Comparison of ENCODE assay signal across 1 cellular context in genomic region chr19:32421589-32422361, GRCh38.
A peak's percentile ranks its signal among the peaks of the same experiment; 100 is the strongest.
TF ChIP-seq lines count a peak whose summit lies in the region.

No MANE protein-coding gene starts in this region.

TF ChIP-seq in K562, 482 proteins besides CTCF, POLR2A, EP300 and RAD21 (continued from another document and continues in another):
- no peak for TF ChIP-seq GTF3C2 (IDR thresholded peaks at IDR 0.05; ENCODE audit: borderline replicate concordance, extremely low read depth, insufficient read length)
- TF ChIP-seq FOSL1 (tag; conservative IDR thresholded peaks at IDR 0.05), result peak; percentile 48; the same call in 1 of the 2 replicates
- no peak for TF ChIP-seq ZNF76 (CRISPR knock-in tag; IDR thresholded peaks at IDR 0.05; ENCODE audit: borderline replicate concordance)
- peak; percentile 62; the same call in 1 of the 2 replicates for TF ChIP-seq ZKSCAN8 (CRISPR knock-in tag; IDR thresholded peaks at IDR 0.05)
- TF ChIP-seq, protein P1, sequence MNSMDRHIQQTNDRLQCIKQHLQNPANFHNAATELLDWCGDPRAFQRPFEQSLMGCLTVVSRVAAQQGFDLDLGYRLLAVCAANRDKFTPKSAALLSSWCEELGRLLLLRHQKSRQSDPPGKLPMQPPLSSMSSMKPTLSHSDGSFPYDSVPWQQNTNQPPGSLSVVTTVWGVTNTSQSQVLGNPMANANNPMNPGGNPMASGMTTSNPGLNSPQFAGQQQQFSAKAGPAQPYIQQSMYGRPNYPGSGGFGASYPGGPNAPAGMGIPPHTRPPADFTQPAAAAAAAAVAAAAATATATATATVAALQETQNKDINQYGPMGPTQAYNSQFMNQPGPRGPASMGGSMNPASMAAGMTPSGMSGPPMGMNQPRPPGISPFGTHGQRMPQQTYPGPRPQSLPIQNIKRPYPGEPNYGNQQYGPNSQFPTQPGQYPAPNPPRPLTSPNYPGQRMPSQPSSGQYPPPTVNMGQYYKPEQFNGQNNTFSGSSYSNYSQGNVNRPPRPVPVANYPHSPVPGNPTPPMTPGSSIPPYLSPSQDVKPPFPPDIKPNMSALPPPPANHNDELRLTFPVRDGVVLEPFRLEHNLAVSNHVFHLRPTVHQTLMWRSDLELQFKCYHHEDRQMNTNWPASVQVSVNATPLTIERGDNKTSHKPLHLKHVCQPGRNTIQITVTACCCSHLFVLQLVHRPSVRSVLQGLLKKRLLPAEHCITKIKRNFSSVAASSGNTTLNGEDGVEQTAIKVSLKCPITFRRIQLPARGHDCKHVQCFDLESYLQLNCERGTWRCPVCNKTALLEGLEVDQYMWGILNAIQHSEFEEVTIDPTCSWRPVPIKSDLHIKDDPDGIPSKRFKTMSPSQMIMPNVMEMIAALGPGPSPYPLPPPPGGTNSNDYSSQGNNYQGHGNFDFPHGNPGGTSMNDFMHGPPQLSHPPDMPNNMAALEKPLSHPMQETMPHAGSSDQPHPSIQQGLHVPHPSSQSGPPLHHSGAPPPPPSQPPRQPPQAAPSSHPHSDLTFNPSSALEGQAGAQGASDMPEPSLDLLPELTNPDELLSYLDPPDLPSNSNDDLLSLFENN (IDR thresholded peaks at IDR 0.05; ENCODE audit: low read depth in 2 of 2, low read length in 2 of 2), result no peak
- no peak for TF ChIP-seq CBX2 (IDR thresholded peaks at IDR 0.05; ENCODE audit: insufficient read depth, low read length, poor library complexity, severe bottlenecking)
- TF ChIP-seq MXD1 (CRISPR knock-in tag; IDR thresholded peaks at IDR 0.05; ENCODE audit: borderline replicate concordance, poor library complexity, severe bottlenecking), result no peak
- TF ChIP-seq, protein P2, sequence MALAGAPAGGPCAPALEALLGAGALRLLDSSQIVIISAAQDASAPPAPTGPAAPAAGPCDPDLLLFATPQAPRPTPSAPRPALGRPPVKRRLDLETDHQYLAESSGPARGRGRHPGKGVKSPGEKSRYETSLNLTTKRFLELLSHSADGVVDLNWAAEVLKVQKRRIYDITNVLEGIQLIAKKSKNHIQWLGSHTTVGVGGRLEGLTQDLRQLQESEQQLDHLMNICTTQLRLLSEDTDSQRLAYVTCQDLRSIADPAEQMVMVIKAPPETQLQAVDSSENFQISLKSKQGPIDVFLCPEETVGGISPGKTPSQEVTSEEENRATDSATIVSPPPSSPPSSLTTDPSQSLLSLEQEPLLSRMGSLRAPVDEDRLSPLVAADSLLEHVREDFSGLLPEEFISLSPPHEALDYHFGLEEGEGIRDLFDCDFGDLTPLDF (CRISPR knock-in tag; IDR thresholded peaks at IDR 0.05), result no peak
- no peak for TF ChIP-seq TEAD1 (CRISPR knock-in tag; IDR thresholded peaks at IDR 0.05)
- no peak for TF ChIP-seq RBM15 (IDR thresholded peaks at IDR 0.05; ENCODE audit: insufficient read depth, low read length)
- no peak for TF ChIP-seq KHSRP (IDR thresholded peaks at IDR 0.05)
- no peak for TF ChIP-seq FOXP1 (CRISPR knock-in tag; IDR thresholded peaks at IDR 0.05)
- TF ChIP-seq PML (IDR thresholded peaks at IDR 0.05; ENCODE audit: low read length), result no peak
- TF ChIP-seq FOS (IDR thresholded peaks at IDR 0.05; ENCODE audit: extremely low read depth, insufficient read length), result no peak
- TF ChIP-seq ZNF668 (CRISPR knock-in tag; IDR thresholded peaks at IDR 0.05), result no peak
- no peak for TF ChIP-seq THRAP3 (IDR thresholded peaks at IDR 0.05; ENCODE audit: borderline replicate concordance)
- TF ChIP-seq USF2 (CRISPR knock-in tag; IDR thresholded peaks at IDR 0.05), result no peak
- TF ChIP-seq, protein P3, sequence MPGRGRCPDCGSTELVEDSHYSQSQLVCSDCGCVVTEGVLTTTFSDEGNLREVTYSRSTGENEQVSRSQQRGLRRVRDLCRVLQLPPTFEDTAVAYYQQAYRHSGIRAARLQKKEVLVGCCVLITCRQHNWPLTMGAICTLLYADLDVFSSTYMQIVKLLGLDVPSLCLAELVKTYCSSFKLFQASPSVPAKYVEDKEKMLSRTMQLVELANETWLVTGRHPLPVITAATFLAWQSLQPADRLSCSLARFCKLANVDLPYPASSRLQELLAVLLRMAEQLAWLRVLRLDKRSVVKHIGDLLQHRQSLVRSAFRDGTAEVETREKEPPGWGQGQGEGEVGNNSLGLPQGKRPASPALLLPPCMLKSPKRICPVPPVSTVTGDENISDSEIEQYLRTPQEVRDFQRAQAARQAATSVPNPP (IDR thresholded peaks at IDR 0.05; ENCODE audit: borderline replicate concordance, insufficient read depth, insufficient read length), result no peak
- TF ChIP-seq ESRRB (CRISPR knock-in tag; IDR thresholded peaks at IDR 0.05; ENCODE audit: borderline replicate concordance), result no peak
- TF ChIP-seq GTF2B (IDR thresholded peaks at IDR 0.05; ENCODE audit: extremely low read depth, insufficient read length), result no peak
- TF ChIP-seq GTF2F1 (IDR thresholded peaks at IDR 0.05; ENCODE audit: low read depth, low read length), result no peak
- TF ChIP-seq MAFK (IDR thresholded peaks at IDR 0.05; ENCODE audit: low read length), result no peak; the same call in 1 of the 2 replicates
- TF ChIP-seq KDM1A (IDR thresholded peaks at IDR 0.05), result peak; percentile 5 to 36
- no peak for TF ChIP-seq NR0B1 (IDR thresholded peaks at IDR 0.05; ENCODE audit: partially characterized antibody)
- TF ChIP-seq CREM (IDR thresholded peaks at IDR 0.05; ENCODE audit: low read depth), result peak; percentile 60
- TF ChIP-seq DEAF1 (CRISPR knock-in tag; IDR thresholded peaks at IDR 0.05), result no peak
- TF ChIP-seq ZNF444 (CRISPR knock-in tag; IDR thresholded peaks at IDR 0.05), result no peak
- TF ChIP-seq GABPA (tag; conservative IDR thresholded peaks at IDR 0.05; ENCODE audit: low read depth), result peak; percentile 46
- peak; percentile 72; the same call in 1 of the 2 replicates for TF ChIP-seq HEY1 (CRISPR knock-in tag; IDR thresholded peaks at IDR 0.05; ENCODE audit: borderline replicate concordance)
- TF ChIP-seq ZNF316 (IDR thresholded peaks at IDR 0.05), result no peak
- TF ChIP-seq ADNP (tag; IDR thresholded peaks at IDR 0.05), result 0 out of 2 replicates have a peak, but pooled peaks have one; percentile 44
- no peak for TF ChIP-seq BRCA1 (IDR thresholded peaks at IDR 0.05)
- no peak for TF ChIP-seq BRCA1 (CRISPR knock-in tag; IDR thresholded peaks at IDR 0.05)
- peak; percentile 90 for TF ChIP-seq SMARCA4 (IDR thresholded peaks at IDR 0.05)
- no peak for TF ChIP-seq MYNN (IDR thresholded peaks at IDR 0.05)
- no peak for TF ChIP-seq MYNN (CRISPR knock-in tag; IDR thresholded peaks at IDR 0.05)
- TF ChIP-seq ZNF507 (tag; conservative IDR thresholded peaks at IDR 0.05), result no peak
- no peak for TF ChIP-seq STAT5B (CRISPR knock-in tag; IDR thresholded peaks at IDR 0.05)
- TF ChIP-seq NELFE (IDR thresholded peaks at IDR 0.05; ENCODE audit: insufficient read depth, insufficient read length), result no peak
- no peak for TF ChIP-seq E2F3 (CRISPR knock-in tag; IDR thresholded peaks at IDR 0.05)
- TF ChIP-seq KLF6 (CRISPR knock-in tag; IDR thresholded peaks at IDR 0.05; ENCODE audit: borderline replicate concordance), result no peak
- TF ChIP-seq HDAC2 (IDR thresholded peaks at IDR 0.05), result peak; percentile 71; the same call in 1 of the 2 replicates
- TF ChIP-seq ZNF143 (CRISPR knock-in tag; IDR thresholded peaks at IDR 0.05), result no peak
- no peak for TF ChIP-seq BCLAF1 (IDR thresholded peaks at IDR 0.05; ENCODE audit: borderline replicate concordance in 1 of 2, control insufficient read depth in 1 of 2, low read depth in 2 of 2, low read length in 1 of 2)
- no peak for TF ChIP-seq PPARD (CRISPR knock-in tag; IDR thresholded peaks at IDR 0.05)
- TF ChIP-seq ZNF740 (CRISPR knock-in tag; IDR thresholded peaks at IDR 0.05), result no peak
- 0 out of 4 replicates have a peak, but pooled peaks of 1 of the 2 experiments have one; percentile 25 for TF ChIP-seq ZNF740 (tag; IDR thresholded peaks at IDR 0.05)
